ENCODE assay signal across 35 cellular contexts in the genomic region with DNA sequence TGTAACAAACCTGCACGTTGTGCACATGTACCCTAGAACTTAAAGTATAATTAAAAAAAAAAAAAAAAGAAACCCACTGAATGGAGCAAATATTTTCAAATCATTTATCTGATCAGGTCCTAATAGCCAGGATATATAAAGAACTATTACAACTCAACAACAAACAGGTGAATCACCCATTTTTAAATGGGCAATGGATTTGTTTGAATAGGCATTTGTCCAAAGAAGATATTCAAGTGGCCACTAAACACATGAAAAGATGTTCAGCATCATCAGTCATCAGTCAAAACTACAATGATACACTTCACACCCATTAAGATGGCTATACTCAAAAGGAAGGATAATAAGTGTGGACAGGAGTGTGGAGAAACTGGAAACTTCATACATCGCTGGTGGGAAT. TPM values are rescaled to one million over a fixed set of nuclear protein-coding genes. Genes with fewer than 3 reads are reported as not detected.
DNase-seq lines count a peak whose midpoint lies in the region; TF ChIP-seq lines count a peak whose summit lies in the region.
"Had no signal": no experiment of that assay in that cellular context is flagged by ENCODE, and none has a peak within 500 bp of the region (broad histone marks: within the 10 kb centered on the region; RNA-seq: fewer than 3 reads in every experiment).

No MANE protein-coding gene starts in this region.

- no CpG with 5 or more reads among the region's 2 CpGs for WGBS in H9 (ENCODE audit: extremely low coverage, insufficient read length, low lambda C conversion rate)

- no peak overlapping the region for H3K23ac ChIP-seq in H9 (ENCODE audit: insufficient read length, low read depth, low read length)

- peaks cover 0 to 3% (median 0%) of the 10 kb centered on the region in 3 experiments; a peak in 2 of 7 replicates for H3K36me3 Mint-ChIP-seq in H9 (ENCODE audit: insufficient read depth in 1 of 3, low read depth in 3 of 3)
- H3K36me3 Mint-ChIP-seq: natural killer cell treated with Interleukin-12 subunit alpha and Interleukin-12 subunit beta and Interleukin-15 and Interleukin-18, amount 100 ng/mL, for 72 hours had no signal

- H3K27ac ChIP-seq in H9 (ENCODE audit: insufficient read length, low read depth, low read length), result no peak overlapping the region
- H3K27ac ChIP-seq: HL-60, Peyer's patch, psoas muscle, thoracic aorta, WERI-Rb-1 had no signal

- H4K8ac ChIP-seq in H9 (replicated peaks; ENCODE audit: insufficient read length, low read depth, low read length), result no peak overlapping the region

- H2BK120ac ChIP-seq in H9 (ENCODE audit: low read depth, low read length, poor library complexity, severe bottlenecking), result no peak overlapping the region

- no peak overlapping the region for H3K9ac ChIP-seq in H9 (ENCODE audit: extremely low read depth, insufficient read length, low read length)

- no peak overlapping the region for H3K56ac ChIP-seq in H9 (ENCODE audit: insufficient read length, low read depth, low read length)

- H3K27me3 ChIP-seq in H9 (ENCODE audit: insufficient read depth, low read length), result no peaks in the 10 kb centered on the region
- H3K27me3 ChIP-seq: Peyer's patch had no signal

- no peak overlapping the region for H4K91ac ChIP-seq in H9 (ENCODE audit: insufficient read length, low read depth, low read length)

- H3K27ac Mint-ChIP-seq in H9, result no peak overlapping the region
- H3K27ac Mint-ChIP-seq: activated naive CD4-positive, alpha-beta T cell treated with anti-CD3 and anti-CD28 coated beads, Interleukin-2, amount 50 U/mL, for 24 hours; natural killer cell treated with Interleukin-12 subunit alpha and Interleukin-12 subunit beta and Interleukin-15 and Interleukin-18, amount 100 ng/mL, for 72 hours had no signal

- no peaks in the 10 kb centered on the region for H4K20me1 ChIP-seq in H9 (ENCODE audit: control insufficient read depth, insufficient read depth, insufficient read length)

- H2AFZ ChIP-seq in H9 (ENCODE audit: low read length), result no peak overlapping the region

- no peaks in the 10 kb centered on the region; the same call in 1 of the 2 replicates for H3K27me3 Mint-ChIP-seq in H9 (ENCODE audit: low read depth)
- H3K27me3 Mint-ChIP-seq: activated naive CD4-positive, alpha-beta T cell treated with anti-CD3 and anti-CD28 coated beads, Interleukin-2, amount 50 U/mL, for 24 hours; CD4-positive, alpha-beta T cell; natural killer cell treated with Interleukin-12 subunit alpha and Interleukin-12 subunit beta and Interleukin-15 and Interleukin-18, amount 100 ng/mL, for 72 hours; stimulated activated naive CD8-positive, alpha-beta T cell treated with anti-CD3 and anti-CD28 coated beads, Interleukin-15, amount 100 ng/mL, for 72 hours had no signal

- H3K18ac ChIP-seq in H9 (ENCODE audit: insufficient read length, low read depth, low read length), result no peak overlapping the region

- H4K5ac ChIP-seq in H9 (ENCODE audit: insufficient read length, low read depth, low read length), result no peak overlapping the region

- no peak overlapping the region for H3K14ac ChIP-seq in H9 (ENCODE audit: insufficient read depth, low read length)

- no peak overlapping the region for H3K4ac ChIP-seq in H9 (ENCODE audit: low read depth, low read length)

- no peaks in the 10 kb centered on the region for H3K9me3 ChIP-seq in H9 (ENCODE audit: control insufficient read depth, low read depth, low read length)
- H3K9me3 ChIP-seq: Peyer's patch, psoas muscle, thoracic aorta had no signal

- H3K23me2 ChIP-seq in H9 (ENCODE audit: insufficient read length, low read depth, low read length, poor library complexity, severe bottlenecking), result no peaks in the 10 kb centered on the region

- no peak overlapping the region for H2AK5ac ChIP-seq in H9 (ENCODE audit: insufficient read length, low read length)

- H2BK15ac ChIP-seq in H9 (ENCODE audit: low read depth, low read length), result no peak overlapping the region

- no peak for TF ChIP-seq CTCF in H9 (conservative IDR thresholded peaks at IDR 0.05)

- H2BK12ac ChIP-seq in H9 (ENCODE audit: insufficient read length, low read depth, low read length), result no peak overlapping the region

- no peak overlapping the region for H2BK20ac ChIP-seq in H9 (ENCODE audit: low read depth, low read length, poor library complexity, severe bottlenecking)

- H3K9me3 Mint-ChIP-seq in H9, result no peaks in the 10 kb centered on the region
- H3K9me3 Mint-ChIP-seq: activated naive CD4-positive, alpha-beta T cell treated with anti-CD3 and anti-CD28 coated beads, Interleukin-2, amount 50 U/mL, for 24 hours; CD4-positive, alpha-beta T cell; immature natural killer cell; natural killer cell treated with Interleukin-12 subunit alpha and Interleukin-12 subunit beta and Interleukin-15 and Interleukin-18, amount 100 ng/mL, for 72 hours; stimulated activated naive CD8-positive, alpha-beta T cell treated with anti-CD3 and anti-CD28 coated beads, Interleukin-15, amount 100 ng/mL, for 72 hours had no signal

- no peaks in the 10 kb centered on the region for H3K79me2 ChIP-seq in H9 (ENCODE audit: insufficient read depth, low read length)

- H3K4me1 ChIP-seq in H9 (ENCODE audit: insufficient read depth, low read length), result no peaks in the 10 kb centered on the region
- H3K4me1 ChIP-seq: psoas muscle had no signal

- H3K4me2 ChIP-seq in H9 (ENCODE audit: insufficient read depth, insufficient read length, low read length), result no peak overlapping the region

- H3K4me1 Mint-ChIP-seq in H9, result peaks cover 2 to 4% of the 10 kb centered on the region in 2 experiments

- no peak overlapping the region for H3T11ph ChIP-seq in H9 (ENCODE audit: low read length)

- H2BK5ac ChIP-seq in H9 (ENCODE audit: insufficient read length, low read length), result no peak overlapping the region

- DNase-seq in COR-L47 (lab: John Stamatoyannopoulos, UW) (peak; percentile 10), M059J (ENCODE audit: low read depth) (peak; percentile 8), NCI-H2196 (lab: John Stamatoyannopoulos, UW; ENCODE audit: unreplicated experiment) (peak; percentile 21), NCI-H774 (lab: John Stamatoyannopoulos, UW) (peak; percentile 32), middle frontal gyrus (ENCODE audit: extremely low spot score, low spot score) (no peak), H9 (no peak)
- no peak for DNase-seq in effector CD8-positive, alpha-beta T cell (lab: John Stamatoyannopoulos, UW)
- DNase-seq in activated CD4-positive, alpha-beta T cell treated with anti-CD3 and anti-CD28 coated beads, Interleukin-2, amount 50 U/mL, for 4 hours, result no peak
- DNase-seq: activated CD4-positive, alpha-beta T cell treated with anti-CD3 and anti-CD28 coated beads for 4 hours; AML-193; aorta; CD4-positive, alpha-beta T cell; effector CD4-positive, alpha-beta T cell; immature natural killer cell; KG1; left colon; MM.1S; NCI-H1694 treated with DMSO at 0.1 percent for 48 hours; occipital lobe; Peyer's patch; SIG-M5; stimulated activated CD4-positive, alpha-beta T cell treated with anti-CD3 and anti-CD28 coated beads, Interleukin-2, amount 100 ng/mL, for 48 hours; stimulated activated naive CD8-positive, alpha-beta T cell treated with anti-CD3 and anti-CD28 coated beads, Interleukin-15, amount 100 ng/mL, for 72 hours; SW 1271; T-helper 9 cell; WERI-Rb-1 had no signal

- no peaks in the 10 kb centered on the region for H3K79me1 ChIP-seq in H9 (ENCODE audit: insufficient read depth, low read depth, low read length, poor library complexity, severe bottlenecking)

- H3K4me3 Mint-ChIP-seq in H9, result no peak overlapping the region
- H3K4me3 Mint-ChIP-seq: activated naive CD4-positive, alpha-beta T cell treated with anti-CD3 and anti-CD28 coated beads, Interleukin-2, amount 50 U/mL, for 24 hours; CD4-positive, alpha-beta T cell; immature natural killer cell; natural killer cell treated with Interleukin-12 subunit alpha and Interleukin-12 subunit beta and Interleukin-15 and Interleukin-18, amount 100 ng/mL, for 72 hours; stimulated activated naive CD8-positive, alpha-beta T cell treated with anti-CD3 and anti-CD28 coated beads, Interleukin-15, amount 100 ng/mL, for 72 hours had no signal

RNA-seq across cellular contexts. Expression of a gene that starts 53.3 kb away (rescaled TPM):
- 5.8 and 9.1 TPM in 2 replicates for total RNA-seq in M059J (2014; rRNA removed; shearing (Covaris generic))
- total RNA-seq in H9 (2021), result 20.6 and 22.1 TPM in 2 replicates

RNA-seq across cellular contexts. Expression of a gene that starts 57.6 kb away (rescaled TPM):
- not detected in 2 replicates for total RNA-seq in M059J (2014; rRNA removed; shearing (Covaris generic))
- 0.61 and 0.64 TPM in 2 replicates for total RNA-seq in H9 (2021)
- total RNA-seq: bronchial epithelial cell, epithelial cell of proximal tubule, lung microvascular endothelial cell, NCI-H460 had no signal

Comparison
In these comparisons a context has a peak if more than half of its experiments do, and no peak if none do; other contexts are left out.
1. DNase-seq: peak in COR-L47 (single experiment), M059J (single experiment), NCI-H2196 (single experiment) and NCI-H774 (single experiment); none in effector CD8-positive, alpha-beta T cell (single experiment), activated CD4-positive, alpha-beta T cell treated with anti-CD3 and anti-CD28 coated beads, Interleukin-2, amount 50 U/mL, for 4 hours (0 of 2), middle frontal gyrus (single experiment) and H9 (single experiment).